In the genomic region with DNA sequence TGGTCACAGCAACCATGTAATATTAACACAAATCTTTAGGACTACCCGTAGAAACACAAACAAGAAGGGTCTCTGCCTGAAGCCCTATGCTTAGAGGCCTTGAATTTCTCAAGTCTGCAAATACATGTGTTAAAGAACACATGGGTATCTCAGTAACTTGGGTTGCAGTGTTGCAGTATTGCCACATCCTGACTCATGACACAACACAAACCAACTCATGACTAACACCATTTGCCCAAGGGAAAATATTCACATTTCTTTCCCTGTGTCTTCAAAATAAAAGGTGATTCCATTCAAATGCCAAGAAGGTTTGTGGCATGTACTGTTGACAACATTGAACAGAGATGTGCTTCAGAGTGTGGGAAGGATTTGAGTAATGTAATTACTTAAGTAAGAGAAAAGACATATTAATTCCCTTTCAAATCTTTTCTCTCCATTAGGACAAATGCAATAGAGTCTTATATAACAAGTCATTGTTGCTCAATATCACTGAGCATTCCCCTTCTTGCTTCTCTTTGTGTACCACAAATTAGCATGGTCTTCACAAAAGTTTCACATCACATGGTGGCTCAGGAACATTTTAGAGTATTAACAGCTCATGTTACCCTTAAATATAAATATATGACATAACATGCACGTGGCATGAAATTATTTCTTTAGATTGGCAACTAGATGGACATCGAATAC, we compare ENCODE assay signal across 15 cellular contexts.
A peak's percentile ranks its signal among the peaks of the same experiment; 100 is the strongest.
DNase-seq lines count a peak whose midpoint lies in the region; ATAC-seq, FAIRE-seq and TF ChIP-seq lines count a peak whose summit lies in the region.
"Had no signal": no experiment of that assay in that cellular context is flagged by ENCODE, and none has a peak within 500 bp of the region (broad histone marks: within the 10 kb centered on the region; RNA-seq: fewer than 3 reads in every experiment).

No MANE protein-coding gene starts in this region.

- no peak overlapping the region for H2AFZ ChIP-seq in mammary epithelial cell (ENCODE audit: low read depth, low read length)
- H2AFZ ChIP-seq in keratinocyte (ENCODE audit: control insufficient read depth, low read length) = no peak overlapping the region

- no peak overlapping the region for H3K27ac Mint-ChIP-seq in endodermal cell
- H3K27ac Mint-ChIP-seq: activated B cell treated with CpG ODN at 0.5 μM for 24 hours had no signal

- DNase-seq in EH (ENCODE audit: low read depth) = peak; percentile 80
- DNase-seq in NCI-H226 = peak; percentile 89
- peak; percentile 96 for DNase-seq in mammary epithelial cell
- peak; percentile 81 for DNase-seq in keratinocyte (ENCODE audit: low read depth, low spot score)
- no peak for DNase-seq in endodermal cell
- DNase-seq in mucosa of gallbladder (ENCODE audit: low spot score) = no peak
- DNase-seq: activated B cell treated with CpG ODN at 0.5 μM for 24 hours, amygdala, C1 segment of cervical spinal cord, GF-D8, NCI-H510A treated with DMSO at 0.1 percent for 48 hours, SJCRH30, stomach had no signal

- H3K4me3 ChIP-seq in mammary epithelial cell (replicated peaks in 1 of 3; ENCODE audit: insufficient read depth in 1 of 3, low read depth in 2 of 3, low read length in 3 of 3) = no peak overlapping the region
- no peak overlapping the region for H3K4me3 ChIP-seq in keratinocyte (ENCODE audit: control insufficient read depth in 2 of 3, extremely low read depth in 1 of 3, insufficient read depth in 2 of 3, low read depth in 1 of 3, low read length in 3 of 3)
- no peak overlapping the region for H3K4me3 ChIP-seq in endodermal cell (ENCODE audit: low read length)
- H3K4me3 ChIP-seq: SJCRH30, stomach had no signal

- H3K36me3 Mint-ChIP-seq in endodermal cell (ENCODE audit: low read depth) = no peaks in the 10 kb centered on the region

- H3K4me2 ChIP-seq in mammary epithelial cell (ENCODE audit: insufficient read depth, low read depth, low read length) = peak overlapping the region; percentile 58
- H3K4me2 ChIP-seq in keratinocyte (ENCODE audit: control insufficient read depth, extremely low read depth, insufficient read depth, low read depth, low read length) = peak overlapping the region; percentile 39

- H3K9ac ChIP-seq in mammary epithelial cell (ENCODE audit: insufficient read depth, low read length) (no peak overlapping the region), keratinocyte (ENCODE audit: control insufficient read depth, extremely low read depth, insufficient read depth, low read length) (no peak overlapping the region), endodermal cell (ENCODE audit: extremely low read depth, low read length, poor library complexity, severe bottlenecking) (no peak overlapping the region)

- no peaks in the 10 kb centered on the region for H3K27me3 ChIP-seq in mammary epithelial cell (ENCODE audit: insufficient read depth, low read length)
- no peaks in the 10 kb centered on the region for H3K27me3 ChIP-seq in keratinocyte (ENCODE audit: control insufficient read depth, extremely low read depth, insufficient read depth, low read length)
- no peaks in the 10 kb centered on the region for H3K27me3 ChIP-seq in endodermal cell (ENCODE audit: control insufficient read depth, insufficient read depth, low read length, poor library complexity, severe bottlenecking)
- H3K27me3 ChIP-seq: SJCRH30, stomach had no signal

- no TSS peak for BruUV-seq in mammary epithelial cell (replicated peaks; lab: Mats Ljungman, UMichigan)

- no peaks in the 10 kb centered on the region for H3K9me3 Mint-ChIP-seq in endodermal cell

- H3K4me1 ChIP-seq in mammary epithelial cell (ENCODE audit: insufficient read depth, low read length) (peaks cover 13% of the 10 kb centered on the region), keratinocyte (ENCODE audit: control insufficient read depth, extremely low read depth, insufficient read depth, low read length) (peaks cover 16% of the 10 kb centered on the region), endodermal cell (ENCODE audit: control insufficient read depth, insufficient read depth, low read length) (no peaks in the 10 kb centered on the region)
- H3K4me1 ChIP-seq: SJCRH30, stomach had no signal

- ATAC-seq in GM21360 (IDR thresholded peaks at IDR 0.05; ENCODE audit: unreplicated experiment) = no peak
- ATAC-seq in GM18873 (IDR thresholded peaks at IDR 0.05; ENCODE audit: low FRiP score, unreplicated experiment) = no peak

- WGBS in mammary epithelial cell (ENCODE audit: low coverage, missing lambda C conversion rate) = 63% methylated on average over 2 of the region's 3 CpGs
- WGBS in endodermal cell (ENCODE audit: insufficient coverage in 1 of 2, insufficient read length in 1 of 2), 2 experiments = 83 to 86% methylated on average over 1 to 2 of the region's 3 CpGs

- no peak overlapping the region for H3K4me3 Mint-ChIP-seq in endodermal cell
- H3K4me3 Mint-ChIP-seq: activated B cell treated with CpG ODN at 0.5 μM for 24 hours had no signal

- intact Hi-C loops in mammary epithelial cell (cut with micrococcal nuclease) = no loop called here

- H3K9me1 ChIP-seq in keratinocyte (ENCODE audit: control insufficient read depth, extremely low read depth, insufficient read depth, low read length) = no peaks in the 10 kb centered on the region

- in situ Hi-C loops in mammary epithelial cell (cut with MboI; ENCODE audit: low sequenced_read_pairs in 2 of 2) = no loop called here

- no peaks in the 10 kb centered on the region for H3K27me3 Mint-ChIP-seq in endodermal cell (ENCODE audit: insufficient read depth)
- H3K27me3 Mint-ChIP-seq: activated B cell treated with CpG ODN at 0.5 μM for 24 hours had no signal

- H4K20me1 ChIP-seq in mammary epithelial cell (ENCODE audit: insufficient read depth, low read length) = no peaks in the 10 kb centered on the region
- no peaks in the 10 kb centered on the region for H4K20me1 ChIP-seq in keratinocyte (ENCODE audit: control insufficient read depth, extremely low read depth, insufficient read depth, low read length)

- dilution Hi-C loops in mammary epithelial cell (cut with HindIII; ENCODE audit: low sequenced_read_pairs) = no loop called here
- dilution Hi-C loops in keratinocyte (cut with MboI; ENCODE audit: extremely low pct_ligation_motif_present, low sequenced_read_pairs) = no loop called here

- no peak for TF ChIP-seq CTCF in mammary epithelial cell (conservative IDR thresholded peaks at IDR 0.05 in 1 of 2, IDR thresholded peaks at IDR 0.05 in 1 of 2; ENCODE audit: extremely low read depth in 1 of 2, insufficient read depth in 1 of 2, low read depth in 1 of 2, low read length in 2 of 2)
- TF ChIP-seq CTCF in keratinocyte (optimal IDR thresholded peaks at IDR 0.05 in 1 of 3, IDR thresholded peaks at IDR 0.05 in 1 of 3, conservative IDR thresholded peaks at IDR 0.05 in 1 of 3; ENCODE audit: extremely low read depth in 1 of 3, insufficient read depth in 2 of 3, low read length in 3 of 3) = no peak
- TF ChIP-seq CTCF in endodermal cell (conservative IDR thresholded peaks at IDR 0.05) = no peak

- peak overlapping the region; percentile 64 for H3K27ac ChIP-seq in mammary epithelial cell (ENCODE audit: insufficient read depth, low read depth, low read length)
- H3K27ac ChIP-seq in keratinocyte (ENCODE audit: control insufficient read depth, insufficient read depth, low read length) = peak overlapping the region; percentile 67
- H3K27ac ChIP-seq in endodermal cell (ENCODE audit: low read depth, low read length) = no peak overlapping the region
- H3K27ac ChIP-seq: SJCRH30, stomach had no signal

- peaks cover 13% of the 10 kb centered on the region for H3K4me1 Mint-ChIP-seq in endodermal cell
- H3K4me1 Mint-ChIP-seq: activated B cell treated with CpG ODN at 0.5 μM for 24 hours had no signal

- FAIRE-seq in keratinocyte (lab: Jason Lieb, UNC) = peak; percentile 87

- H3K36me3 ChIP-seq in mammary epithelial cell (ENCODE audit: insufficient read depth, low read length) (no peaks in the 10 kb centered on the region), keratinocyte (ENCODE audit: control insufficient read depth in 2 of 2, extremely low read depth in 1 of 2, insufficient read depth in 2 of 2, low read length in 2 of 2) (no peaks in the 10 kb centered on the region), endodermal cell (ENCODE audit: control insufficient read depth, insufficient read depth, low read length) (no peaks in the 10 kb centered on the region)
- H3K36me3 ChIP-seq: SJCRH30, stomach had no signal

- no peaks in the 10 kb centered on the region for H3K9me3 ChIP-seq in mammary epithelial cell (replicated peaks; ENCODE audit: insufficient read depth, low read length)
- no peaks in the 10 kb centered on the region for H3K9me3 ChIP-seq in keratinocyte (ENCODE audit: control insufficient read depth, low read depth, low read length)
- H3K9me3 ChIP-seq in endodermal cell (ENCODE audit: control insufficient read depth, low read length) = no peaks in the 10 kb centered on the region
- H3K9me3 ChIP-seq: SJCRH30, stomach had no signal

- H3K79me2 ChIP-seq in mammary epithelial cell (ENCODE audit: insufficient read depth, low read length) (no peaks in the 10 kb centered on the region), keratinocyte (ENCODE audit: control insufficient read depth, insufficient read depth, low read length) (no peaks in the 10 kb centered on the region)

- CTCF ChIA-PET in mammary epithelial cell (lab: Charles Lee; ENCODE audit: low non-redundant PET) = no interaction called here

Comparison
In these comparisons a context has a peak if more than half of its experiments do, and no peak if none do; other contexts are left out.
1. DNase-seq: peak in EH (single experiment), NCI-H226 (single experiment), mammary epithelial cell (single experiment) and keratinocyte (single experiment); none in endodermal cell (single experiment) and mucosa of gallbladder (single experiment).